1 cellular context compared by ENCODE assay signal in genomic region chr20:43590392-43591303, GRCh38.
TF ChIP-seq lines count a peak whose summit lies in the region.

TSS of gene IFT52 (plus strand) at chr20:43590937. CDS start at chr20:43594699, 3,762 bp downstream.

TF ChIP-seq in H1, 55 proteins besides CTCF, POLR2A, EP300 and RAD21 (continued from another document):
- no peak for TF ChIP-seq NRF1 (IDR thresholded peaks at IDR 0.05; ENCODE audit: low read depth, low read length)
- TF ChIP-seq RFX5 (IDR thresholded peaks at IDR 0.05; ENCODE audit: borderline replicate concordance, low read depth, low read length): no peak
- TF ChIP-seq KDM1A (IDR thresholded peaks at IDR 0.05; ENCODE audit: borderline replicate concordance, low read length): no peak
- TF ChIP-seq CHD2 (IDR thresholded peaks at IDR 0.05; ENCODE audit: low read length): no peak; the same call in 1 of the 2 replicates
- TF ChIP-seq SAP30 (IDR thresholded peaks at IDR 0.05; ENCODE audit: insufficient read depth, insufficient replicate concordance, low read length): no peak
- TF ChIP-seq CBX8 (IDR thresholded peaks at IDR 0.05; ENCODE audit: borderline replicate concordance, low read depth, low read length): no peak
- TF ChIP-seq TBP (IDR thresholded peaks at IDR 0.05; ENCODE audit: low read depth, low read length): 0 out of 2 replicates have a peak, but pooled peaks have one; percentile 51
- peak; percentile 96 for TF ChIP-seq CREB1 (IDR thresholded peaks at IDR 0.05)
- no peak for TF ChIP-seq CHD7 (IDR thresholded peaks at IDR 0.05; ENCODE audit: insufficient replicate concordance, low read length)
- peak; percentile 53; the same call in 1 of the 2 replicates for TF ChIP-seq POLR2AphosphoS5 (IDR thresholded peaks at IDR 0.05; ENCODE audit: low read depth, low read length)
- no peak for TF ChIP-seq YY1 (IDR thresholded peaks at IDR 0.05; ENCODE audit: low read depth, low read length)
- TF ChIP-seq KDM4A (IDR thresholded peaks at IDR 0.05; ENCODE audit: low read depth, low read length, severe bottlenecking): peak; percentile 45
- no peak for TF ChIP-seq ZNF274 (IDR thresholded peaks at IDR 0.05; ENCODE audit: borderline replicate concordance, extremely low read depth, low read length)
- no peak for TF ChIP-seq SRF (IDR thresholded peaks at IDR 0.05; ENCODE audit: low read depth, low read length)
- no peak for TF ChIP-seq POU5F1 (IDR thresholded peaks at IDR 0.05; ENCODE audit: low read depth, low read length)
- TF ChIP-seq BCL11A (IDR thresholded peaks at IDR 0.05; ENCODE audit: low read depth in 2 of 2, low read length in 2 of 2): no peak
- 0 out of 2 replicates have a peak, but pooled peaks have one; percentile 8 for TF ChIP-seq EGR1 (IDR thresholded peaks at IDR 0.05; ENCODE audit: borderline replicate concordance, low read depth, low read length)
- peak; percentile 75 for TF ChIP-seq TAF1 (IDR thresholded peaks at IDR 0.05; ENCODE audit: low read depth, low read length)
- no peak for TF ChIP-seq RXRA (IDR thresholded peaks at IDR 0.05; ENCODE audit: insufficient read depth, low read depth, low read length)
- no peak for TF ChIP-seq SIX5 (IDR thresholded peaks at IDR 0.05; ENCODE audit: low read depth, low read length)
- TF ChIP-seq JUND (IDR thresholded peaks at IDR 0.05; ENCODE audit: low read length): peak; percentile 90
- TF ChIP-seq SIN3A (conservative IDR thresholded peaks at IDR 0.05 in 1 of 2, IDR thresholded peaks at IDR 0.05 in 1 of 2; ENCODE audit: low read depth in 1 of 2, low read length in 2 of 2): peak; percentile 54 to 77; a peak in 2 of 4 replicates
- TF ChIP-seq MAX (IDR thresholded peaks at IDR 0.05): no peak; the same call in none of the 2 replicates
- peak; percentile 38 for TF ChIP-seq TAF7 (optimal IDR thresholded peaks at IDR 0.05; ENCODE audit: borderline replicate concordance, low read depth, low read length)
- TF ChIP-seq SIRT6 (IDR thresholded peaks at IDR 0.05; ENCODE audit: low read length): no peak
- TF ChIP-seq TCF12 (IDR thresholded peaks at IDR 0.05; ENCODE audit: low read depth, low read length): 0 out of 2 replicates have a peak, but pooled peaks have one; percentile 10
- no peak for TF ChIP-seq EZH2 (IDR thresholded peaks at IDR 0.05; ENCODE audit: low read depth, low read length, severe bottlenecking)
- no peak for TF ChIP-seq NANOG (IDR thresholded peaks at IDR 0.05; ENCODE audit: insufficient read depth, low read depth, low read length, poor library complexity, severe bottlenecking)
- no peak for TF ChIP-seq FOSL1 (IDR thresholded peaks at IDR 0.05; ENCODE audit: insufficient read depth, low read depth, low read length)
- no peak for TF ChIP-seq CBX5 (IDR thresholded peaks at IDR 0.05; ENCODE audit: low read depth, low read length)
- TF ChIP-seq USF2 (IDR thresholded peaks at IDR 0.05; ENCODE audit: low read length): no peak
- TF ChIP-seq GABPA (IDR thresholded peaks at IDR 0.05; ENCODE audit: borderline replicate concordance, insufficient read depth, low read length): no peak
- TF ChIP-seq ATF2 (IDR thresholded peaks at IDR 0.05; ENCODE audit: low read length): 0 out of 2 replicates have a peak, but pooled peaks have one; percentile 32
- TF ChIP-seq KDM5A (IDR thresholded peaks at IDR 0.05; ENCODE audit: low read length): no peak
- peak; percentile 93 for TF ChIP-seq CHD1 (IDR thresholded peaks at IDR 0.05; ENCODE audit: low read depth, low read length)
- 0 out of 2 replicates have a peak, but pooled peaks have one; percentile 51 for TF ChIP-seq SP4 (IDR thresholded peaks at IDR 0.05; ENCODE audit: low read length)
- peak; percentile 71 for TF ChIP-seq PHF8 (conservative IDR thresholded peaks at IDR 0.05; ENCODE audit: low read depth, low read length)
- no peak for TF ChIP-seq TEAD4 (IDR thresholded peaks at IDR 0.05; ENCODE audit: low read depth, low read length)
- no peak for TF ChIP-seq BRCA1 (IDR thresholded peaks at IDR 0.05; ENCODE audit: low read depth, low read length)
- TF ChIP-seq RBBP5 (IDR thresholded peaks at IDR 0.05; ENCODE audit: borderline replicate concordance, low read depth, low read length): peak; percentile 93
- TF ChIP-seq RNF2 (IDR thresholded peaks at IDR 0.05; ENCODE audit: borderline replicate concordance, low read depth, low read length, missing control alignments, poor library complexity, severe bottlenecking): no peak
- TF ChIP-seq CEBPB (IDR thresholded peaks at IDR 0.05; ENCODE audit: low read depth, low read length): no peak
- no peak for TF ChIP-seq MAFK (IDR thresholded peaks at IDR 0.05; ENCODE audit: low read depth, low read length)
- peak; percentile 78 for TF ChIP-seq ASH2L (IDR thresholded peaks at IDR 0.05; ENCODE audit: low read length)
- TF ChIP-seq E2F6 (IDR thresholded peaks at IDR 0.05): peak; percentile 68
- TF ChIP-seq SP1 (IDR thresholded peaks at IDR 0.05; ENCODE audit: low read depth, low read length): peak; percentile 53; the same call in 1 of the 2 replicates
- TF ChIP-seq ATF3 (IDR thresholded peaks at IDR 0.05; ENCODE audit: insufficient read depth, low read depth, low read length): no peak
- TF ChIP-seq JUN (IDR thresholded peaks at IDR 0.05; ENCODE audit: low read depth, low read length): no peak
- TF ChIP-seq CTBP2 (IDR thresholded peaks at IDR 0.05; ENCODE audit: borderline replicate concordance, insufficient read depth, insufficient read length, low read length): no peak
- no peak for TF ChIP-seq GTF2F1 (IDR thresholded peaks at IDR 0.05; ENCODE audit: borderline replicate concordance, low read depth, low read length)
- no peak for TF ChIP-seq HDAC6 (IDR thresholded peaks at IDR 0.05; ENCODE audit: low read depth, low read length)
